Comparison of ENCODE assay signal across 28 cellular contexts in the genomic region with DNA sequence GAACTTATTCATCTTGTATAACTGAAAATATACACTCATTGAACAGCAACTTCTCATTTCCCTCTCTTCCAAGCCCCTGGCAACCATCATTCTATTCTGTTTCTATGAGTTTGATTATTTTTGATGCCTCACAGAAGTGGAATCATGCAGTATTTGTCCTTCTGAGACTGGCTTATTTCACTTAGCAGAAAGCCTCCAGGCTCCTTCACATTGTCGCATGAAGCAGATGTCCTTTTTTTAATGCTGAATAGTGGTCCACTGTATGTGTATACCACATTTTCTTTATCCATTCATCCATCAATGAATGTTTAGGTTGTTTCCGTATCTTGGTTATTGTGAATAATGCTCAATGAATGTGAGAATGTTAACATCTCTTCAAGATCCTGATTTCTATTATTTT.
DNase-seq lines count a peak whose midpoint lies in the region; ATAC-seq lines count a peak whose summit lies in the region.
"Had no signal": no experiment of that assay in that cellular context is flagged by ENCODE, and none has a peak within 500 bp of the region (broad histone marks: within the 10 kb centered on the region; RNA-seq: fewer than 3 reads in every experiment).

No MANE protein-coding gene starts in this region.

- no peak for ATAC-seq in stimulated activated naive CD8-positive, alpha-beta T cell treated with anti-CD3 and anti-CD28 coated beads, Interleukin-15, Interleukin-2, amounts not matched to agents 100 U/mL and 50 U/mL, for 24 hours
- no peak for ATAC-seq in activated naive CD8-positive, alpha-beta T cell treated with anti-CD3 and anti-CD28 coated beads, Interleukin-2, amount 50 U/mL, for 24 hours
- ATAC-seq in GM18907 (IDR thresholded peaks at IDR 0.05; ENCODE audit: unreplicated experiment) = no peak
- ATAC-seq: GM12878, left cardiac atrium, right cardiac atrium had no signal

- no peak for DNase-seq in T-helper 1 cell
- no peak for DNase-seq in stimulated activated naive CD8-positive, alpha-beta T cell treated with anti-CD3 and anti-CD28 coated beads, Interleukin-15, Interleukin-2, amounts not matched to agents 100 U/mL and 50 U/mL, for 24 hours
- DNase-seq in activated naive CD8-positive, alpha-beta T cell treated with anti-CD3 and anti-CD28 coated beads, Interleukin-2, amount 50 U/mL, for 24 hours = no peak
- no peak for DNase-seq in KBM-7
- DNase-seq in GM23248 = no peak
- DNase-seq: activated CD4-positive, alpha-beta T cell treated with anti-CD3 and anti-CD28 coated beads for 48 hours; activated CD8-positive, alpha-beta memory T cell treated with anti-CD3 and anti-CD28 coated beads, Interleukin-2, amount 50 U/mL, for 48 hours; central memory CD4-positive, alpha-beta T cell; dermis blood vessel endothelial cell; DMS 273 treated with DMSO at 0.1 percent for 48 hours; EL; esophagus squamous epithelium; left cardiac atrium; NCI-H1417; NCI-H2081 treated with DMSO at 0.1 percent for 48 hours; NCI-H774; right cardiac atrium; stimulated activated CD4-positive, alpha-beta T cell treated with anti-CD3 and anti-CD28 coated beads, Interleukin-2, amount 100 ng/mL, for 24 hours had no signal

- no peaks in the 10 kb centered on the region for H3K27me3 ChIP-seq in GM23248 (replicated peaks; ENCODE audit: insufficient read depth)
- H3K27me3 ChIP-seq: esophagus squamous epithelium, neural progenitor cell, suprapubic skin had no signal

- no peak overlapping the region for H3K4me3 Mint-ChIP-seq in T-helper 1 cell treated with Interleukin-12 subunit alpha and Interleukin-12 subunit beta and Interleukin-4 antibody, amounts not matched to agents 30 μg/mL and 1 μg/mL, for 36 hours
- peak overlapping the region; percentile 74 for H3K4me3 Mint-ChIP-seq in stimulated activated naive CD8-positive, alpha-beta T cell treated with anti-CD3 and anti-CD28 coated beads, Interleukin-15, Interleukin-2, amounts not matched to agents 100 ng/mL and 50 ng/mL, for 24 hours
- H3K4me3 Mint-ChIP-seq in activated naive CD8-positive, alpha-beta T cell treated with anti-CD3 and anti-CD28 coated beads, Interleukin-2, amount 50 U/mL, for 24 hours = peak overlapping the region; percentile 69
- H3K4me3 Mint-ChIP-seq: neural progenitor cell had no signal

- peaks cover 13% of the 10 kb centered on the region; the same call in 1 of the 2 replicates for H3K36me3 ChIP-seq in GM23248 (ENCODE audit: low read depth)
- H3K36me3 ChIP-seq: neural progenitor cell, suprapubic skin had no signal

- H3K9me2 ChIP-seq in GM23248 (ENCODE audit: insufficient read depth) = no peaks in the 10 kb centered on the region

- H3K9me3 Mint-ChIP-seq in T-helper 1 cell treated with Interleukin-12 subunit alpha and Interleukin-12 subunit beta and Interleukin-4 antibody, amounts not matched to agents 30 μg/mL and 1 μg/mL, for 36 hours = peaks cover 31% of the 10 kb centered on the region
- peaks cover 16% of the 10 kb centered on the region for H3K9me3 Mint-ChIP-seq in stimulated activated naive CD8-positive, alpha-beta T cell treated with anti-CD3 and anti-CD28 coated beads, Interleukin-15, Interleukin-2, amounts not matched to agents 100 ng/mL and 50 ng/mL, for 24 hours
- H3K9me3 Mint-ChIP-seq in activated naive CD8-positive, alpha-beta T cell treated with anti-CD3 and anti-CD28 coated beads, Interleukin-2, amount 50 U/mL, for 24 hours = peaks cover 15% of the 10 kb centered on the region

- H3K4me3 ChIP-seq in GM23248 = no peak overlapping the region
- H3K4me3 ChIP-seq: esophagus squamous epithelium, GM12878, neural progenitor cell, suprapubic skin had no signal

- no peaks in the 10 kb centered on the region for H3K27me3 Mint-ChIP-seq in T-helper 1 cell treated with Interleukin-12 subunit alpha and Interleukin-12 subunit beta and Interleukin-4 antibody, amounts not matched to agents 30 μg/mL and 1 μg/mL, for 36 hours (ENCODE audit: low read depth)
- H3K27me3 Mint-ChIP-seq in stimulated activated naive CD8-positive, alpha-beta T cell treated with anti-CD3 and anti-CD28 coated beads, Interleukin-15, Interleukin-2, amounts not matched to agents 100 ng/mL and 50 ng/mL, for 24 hours = no peaks in the 10 kb centered on the region
- H3K27me3 Mint-ChIP-seq in activated naive CD8-positive, alpha-beta T cell treated with anti-CD3 and anti-CD28 coated beads, Interleukin-2, amount 50 U/mL, for 24 hours = no peaks in the 10 kb centered on the region

- WGBS in GM23248 (ENCODE audit: low coverage in 1 of 2, low lambda C conversion rate in 2 of 2, missing lambda C conversion rate in 2 of 2), 2 experiments = 93 to 94% methylated on average over 2 of the region's 2 CpGs

- no peak overlapping the region for H2AFZ ChIP-seq in GM23248
- H2AFZ ChIP-seq: neural progenitor cell, parathyroid adenoma had no signal

- peak overlapping the region; percentile 36 for H3K27ac Mint-ChIP-seq in T-helper 1 cell treated with Interleukin-12 subunit alpha and Interleukin-12 subunit beta and Interleukin-4 antibody, amounts not matched to agents 30 μg/mL and 1 μg/mL, for 36 hours
- H3K27ac Mint-ChIP-seq in stimulated activated naive CD8-positive, alpha-beta T cell treated with anti-CD3 and anti-CD28 coated beads, Interleukin-15, Interleukin-2, amounts not matched to agents 100 ng/mL and 50 ng/mL, for 24 hours = peak overlapping the region; percentile 99
- peak overlapping the region; percentile 99 for H3K27ac Mint-ChIP-seq in activated naive CD8-positive, alpha-beta T cell treated with anti-CD3 and anti-CD28 coated beads, Interleukin-2, amount 50 U/mL, for 24 hours
- H3K27ac Mint-ChIP-seq: neural progenitor cell had no signal

- H3K79me2 ChIP-seq in GM23248 (ENCODE audit: insufficient read depth) = peaks cover 100% of the 10 kb centered on the region

- peaks cover 9% of the 10 kb centered on the region; the same call in 1 of the 2 replicates for H3K4me1 ChIP-seq in GM23248 (ENCODE audit: insufficient read depth)
- H3K4me1 ChIP-seq: neural progenitor cell had no signal

- no peak overlapping the region for H3K9ac ChIP-seq in GM23248
- H3K9ac ChIP-seq: KMS-11, neural progenitor cell, parathyroid adenoma had no signal

- peaks cover 37% of the 10 kb centered on the region for H3F3A ChIP-seq in GM23248 (ENCODE audit: insufficient read depth)

- H3K27ac ChIP-seq in GM23248 = no peak overlapping the region
- H3K27ac ChIP-seq: 22Rv1, esophagus squamous epithelium, KMS-11, neural progenitor cell, parathyroid adenoma, RWPE1, suprapubic skin had no signal

- H4K20me1 ChIP-seq in GM23248 (ENCODE audit: insufficient read depth) = no peaks in the 10 kb centered on the region

- H3K9me3 ChIP-seq in GM23248 (ENCODE audit: low read depth) = no peaks in the 10 kb centered on the region
- H3K9me3 ChIP-seq: esophagus squamous epithelium, suprapubic skin had no signal

- H3K36me3 Mint-ChIP-seq in T-helper 1 cell treated with Interleukin-12 subunit alpha and Interleukin-12 subunit beta and Interleukin-4 antibody, amounts not matched to agents 30 μg/mL and 1 μg/mL, for 36 hours (ENCODE audit: low read depth) = peaks cover 42% of the 10 kb centered on the region
- H3K36me3 Mint-ChIP-seq in stimulated activated naive CD8-positive, alpha-beta T cell treated with anti-CD3 and anti-CD28 coated beads, Interleukin-15, Interleukin-2, amounts not matched to agents 100 ng/mL and 50 ng/mL, for 24 hours (ENCODE audit: low read depth) = peaks cover 50% of the 10 kb centered on the region
- peaks cover 48% of the 10 kb centered on the region for H3K36me3 Mint-ChIP-seq in activated naive CD8-positive, alpha-beta T cell treated with anti-CD3 and anti-CD28 coated beads, Interleukin-2, amount 50 U/mL, for 24 hours (ENCODE audit: low read depth)

- H3K4me2 ChIP-seq in GM23248 (ENCODE audit: unreplicated experiment) = no peak overlapping the region
- H3K4me2 ChIP-seq: KMS-11, neural progenitor cell had no signal

- in situ Hi-C loops in KBM-7 (cut with MboI; ENCODE audit: low pct_unique_long_range_greater_than_20kb, low sequenced_read_pairs) = no loop called here
- in situ Hi-C loops in GM23248 (cut with MboI) = no loop called here

- H3K4me1 Mint-ChIP-seq in T-helper 1 cell treated with Interleukin-12 subunit alpha and Interleukin-12 subunit beta and Interleukin-4 antibody, amounts not matched to agents 30 μg/mL and 1 μg/mL, for 36 hours (ENCODE audit: low read depth) = peaks cover 49% of the 10 kb centered on the region
- H3K4me1 Mint-ChIP-seq in stimulated activated naive CD8-positive, alpha-beta T cell treated with anti-CD3 and anti-CD28 coated beads, Interleukin-15, Interleukin-2, amounts not matched to agents 100 ng/mL and 50 ng/mL, for 24 hours (ENCODE audit: low read depth) = peaks cover 92% of the 10 kb centered on the region
- H3K4me1 Mint-ChIP-seq in activated naive CD8-positive, alpha-beta T cell treated with anti-CD3 and anti-CD28 coated beads, Interleukin-2, amount 50 U/mL, for 24 hours = peaks cover 91% of the 10 kb centered on the region
- H3K4me1 Mint-ChIP-seq: neural progenitor cell had no signal

Comparison
In these comparisons a context has a peak if more than half of its experiments do, and no peak if none do; other contexts are left out.
1. H3K27ac Mint-ChIP-seq: peak in every context shown above with its lines; median percentile 99 in stimulated activated naive CD8-positive, alpha-beta T cell treated with anti-CD3 and anti-CD28 coated beads, Interleukin-15, Interleukin-2, amounts not matched to agents 100 ng/mL and 50 ng/mL, for 24 hours; 99 in activated naive CD8-positive, alpha-beta T cell treated with anti-CD3 and anti-CD28 coated beads, Interleukin-2, amount 50 U/mL, for 24 hours; 36 in T-helper 1 cell treated with Interleukin-12 subunit alpha and Interleukin-12 subunit beta and Interleukin-4 antibody, amounts not matched to agents 30 μg/mL and 1 μg/mL, for 36 hours.